Comparison of ENCODE assay signal across 1 cellular context in the genomic region with DNA sequence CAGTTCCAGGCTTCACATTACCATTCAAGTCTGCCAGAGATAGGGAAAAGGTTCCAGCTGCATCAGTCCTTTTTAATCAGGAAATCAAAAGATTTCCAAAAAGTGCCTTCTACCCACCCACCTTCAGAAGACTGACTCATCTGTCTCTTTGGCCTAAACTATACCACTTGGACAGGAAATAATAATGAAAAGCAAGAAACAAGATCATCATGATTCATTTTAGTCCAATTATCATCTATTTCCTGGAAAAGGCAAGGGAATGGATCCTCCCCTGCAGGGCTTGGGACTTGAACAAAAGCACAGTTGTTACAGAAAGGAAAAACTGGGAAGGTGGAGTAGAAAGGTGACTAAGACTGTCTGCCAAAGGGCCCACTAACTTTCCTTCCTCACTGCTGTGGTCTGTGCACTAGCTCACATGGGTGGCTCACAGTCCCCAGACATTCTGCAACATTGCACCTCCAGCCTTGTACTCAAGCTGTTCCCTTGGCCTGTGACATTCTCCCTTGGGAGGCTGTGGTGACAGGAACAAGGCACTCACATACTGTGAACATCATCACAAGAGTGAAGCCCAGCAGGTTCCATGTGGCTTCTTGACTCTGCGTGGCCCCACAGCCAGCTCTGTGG.
TF ChIP-seq lines count a peak whose summit lies in the region.

No MANE protein-coding gene starts in this region.

TF ChIP-seq in HCT116, 20 proteins besides CTCF, POLR2A, EP300 and RAD21 (continued from another document):
- TF ChIP-seq, protein P1, sequence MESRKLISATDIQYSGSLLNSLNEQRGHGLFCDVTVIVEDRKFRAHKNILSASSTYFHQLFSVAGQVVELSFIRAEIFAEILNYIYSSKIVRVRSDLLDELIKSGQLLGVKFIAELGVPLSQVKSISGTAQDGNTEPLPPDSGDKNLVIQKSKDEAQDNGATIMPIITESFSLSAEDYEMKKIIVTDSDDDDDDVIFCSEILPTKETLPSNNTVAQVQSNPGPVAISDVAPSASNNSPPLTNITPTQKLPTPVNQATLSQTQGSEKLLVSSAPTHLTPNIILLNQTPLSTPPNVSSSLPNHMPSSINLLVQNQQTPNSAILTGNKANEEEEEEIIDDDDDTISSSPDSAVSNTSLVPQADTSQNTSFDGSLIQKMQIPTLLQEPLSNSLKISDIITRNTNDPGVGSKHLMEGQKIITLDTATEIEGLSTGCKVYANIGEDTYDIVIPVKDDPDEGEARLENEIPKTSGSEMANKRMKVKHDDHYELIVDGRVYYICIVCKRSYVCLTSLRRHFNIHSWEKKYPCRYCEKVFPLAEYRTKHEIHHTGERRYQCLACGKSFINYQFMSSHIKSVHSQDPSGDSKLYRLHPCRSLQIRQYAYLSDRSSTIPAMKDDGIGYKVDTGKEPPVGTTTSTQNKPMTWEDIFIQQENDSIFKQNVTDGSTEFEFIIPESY (IDR thresholded peaks at IDR 0.05; ENCODE audit: extremely low read depth, insufficient replicate concordance, low read length) = no peak
- TF ChIP-seq EZH2 (IDR thresholded peaks at IDR 0.05) = no peak
- TF ChIP-seq SIN3A (IDR thresholded peaks at IDR 0.05; ENCODE audit: low read depth) = peak; percentile 26; the same call in 1 of the 2 replicates
- TF ChIP-seq FOSL1 (IDR thresholded peaks at IDR 0.05; ENCODE audit: low read depth) = peak; percentile 87
- TF ChIP-seq, protein P2, sequence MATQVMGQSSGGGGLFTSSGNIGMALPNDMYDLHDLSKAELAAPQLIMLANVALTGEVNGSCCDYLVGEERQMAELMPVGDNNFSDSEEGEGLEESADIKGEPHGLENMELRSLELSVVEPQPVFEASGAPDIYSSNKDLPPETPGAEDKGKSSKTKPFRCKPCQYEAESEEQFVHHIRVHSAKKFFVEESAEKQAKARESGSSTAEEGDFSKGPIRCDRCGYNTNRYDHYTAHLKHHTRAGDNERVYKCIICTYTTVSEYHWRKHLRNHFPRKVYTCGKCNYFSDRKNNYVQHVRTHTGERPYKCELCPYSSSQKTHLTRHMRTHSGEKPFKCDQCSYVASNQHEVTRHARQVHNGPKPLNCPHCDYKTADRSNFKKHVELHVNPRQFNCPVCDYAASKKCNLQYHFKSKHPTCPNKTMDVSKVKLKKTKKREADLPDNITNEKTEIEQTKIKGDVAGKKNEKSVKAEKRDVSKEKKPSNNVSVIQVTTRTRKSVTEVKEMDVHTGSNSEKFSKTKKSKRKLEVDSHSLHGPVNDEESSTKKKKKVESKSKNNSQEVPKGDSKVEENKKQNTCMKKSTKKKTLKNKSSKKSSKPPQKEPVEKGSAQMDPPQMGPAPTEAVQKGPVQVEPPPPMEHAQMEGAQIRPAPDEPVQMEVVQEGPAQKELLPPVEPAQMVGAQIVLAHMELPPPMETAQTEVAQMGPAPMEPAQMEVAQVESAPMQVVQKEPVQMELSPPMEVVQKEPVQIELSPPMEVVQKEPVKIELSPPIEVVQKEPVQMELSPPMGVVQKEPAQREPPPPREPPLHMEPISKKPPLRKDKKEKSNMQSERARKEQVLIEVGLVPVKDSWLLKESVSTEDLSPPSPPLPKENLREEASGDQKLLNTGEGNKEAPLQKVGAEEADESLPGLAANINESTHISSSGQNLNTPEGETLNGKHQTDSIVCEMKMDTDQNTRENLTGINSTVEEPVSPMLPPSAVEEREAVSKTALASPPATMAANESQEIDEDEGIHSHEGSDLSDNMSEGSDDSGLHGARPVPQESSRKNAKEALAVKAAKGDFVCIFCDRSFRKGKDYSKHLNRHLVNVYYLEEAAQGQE (IDR thresholded peaks at IDR 0.05; ENCODE audit: low read depth) = no peak
- TF ChIP-seq ZNF274 (IDR thresholded peaks at IDR 0.05; ENCODE audit: low read depth, low read length) = no peak
- TF ChIP-seq ELF1 (IDR thresholded peaks at IDR 0.05; ENCODE audit: borderline replicate concordance, low read depth) = peak; percentile 14; the same call in 1 of the 2 replicates
- TF ChIP-seq, protein P3, sequence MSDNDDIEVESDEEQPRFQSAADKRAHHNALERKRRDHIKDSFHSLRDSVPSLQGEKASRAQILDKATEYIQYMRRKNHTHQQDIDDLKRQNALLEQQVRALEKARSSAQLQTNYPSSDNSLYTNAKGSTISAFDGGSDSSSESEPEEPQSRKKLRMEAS (IDR thresholded peaks at IDR 0.05) = peak; percentile 62
- TF ChIP-seq, protein P4, sequence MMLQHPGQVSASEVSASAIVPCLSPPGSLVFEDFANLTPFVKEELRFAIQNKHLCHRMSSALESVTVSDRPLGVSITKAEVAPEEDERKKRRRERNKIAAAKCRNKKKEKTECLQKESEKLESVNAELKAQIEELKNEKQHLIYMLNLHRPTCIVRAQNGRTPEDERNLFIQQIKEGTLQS (IDR thresholded peaks at IDR 0.05) = no peak
- TF ChIP-seq SP1 (IDR thresholded peaks at IDR 0.05; ENCODE audit: low read depth) = peak; percentile 96
- peak; percentile 59; the same call in 1 of the 2 replicates for TF ChIP-seq POLR2AphosphoS5 (IDR thresholded peaks at IDR 0.05; ENCODE audit: low read depth, low read length)
- TF ChIP-seq CBX3 (IDR thresholded peaks at IDR 0.05; ENCODE audit: low read depth) = no peak; the same call in 1 of the 2 replicates
- TF ChIP-seq ZFX (IDR thresholded peaks at IDR 0.05) = no peak
- peak; percentile 88 for TF ChIP-seq JUND (IDR thresholded peaks at IDR 0.05)
TF ChIP-seq in HCT116: peak in this region for 10.
